Comparison of ENCODE assay signal across 12 cellular contexts in the genomic region with DNA sequence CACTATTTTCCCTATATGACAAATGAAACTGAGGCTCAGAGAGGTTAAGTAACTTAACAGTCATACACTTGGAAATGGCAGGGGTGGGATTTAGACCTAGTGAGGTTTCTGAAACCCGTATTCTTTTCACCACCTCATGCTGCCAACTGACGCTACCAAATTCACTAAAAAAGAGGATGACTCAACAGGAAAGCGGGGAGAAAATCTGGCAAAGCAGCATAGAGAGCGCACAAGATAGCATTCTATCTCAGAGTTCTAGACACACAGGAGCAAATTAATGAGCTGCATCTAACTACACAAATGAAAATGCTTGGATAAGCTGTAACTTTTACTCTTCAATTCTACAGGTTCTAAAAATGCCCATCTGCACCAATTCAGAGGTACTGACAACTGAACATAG.
A peak's percentile ranks its signal among the peaks of the same experiment; 100 is the strongest.
DNase-seq lines count a peak whose midpoint lies in the region; ATAC-seq, FAIRE-seq and TF ChIP-seq lines count a peak whose summit lies in the region.
"Had no signal": no experiment of that assay in that cellular context is flagged by ENCODE, and none has a peak within 500 bp of the region (broad histone marks: within the 10 kb centered on the region; RNA-seq: fewer than 3 reads in every experiment).

No MANE protein-coding gene starts in this region.

- BruUV-seq in endothelial cell of umbilical vein (replicated peaks; lab: Mats Ljungman, UMichigan), result no TSS peak

- intact Hi-C loops in endothelial cell of umbilical vein (cut with micrococcal nuclease), result no loop called here
- intact Hi-C loops in activated CD4-positive, alpha-beta T cell treated with anti-CD3 and anti-CD28 coated beads for 36 hours (cut with DNase I, micrococcal nuclease), result no loop called here

- H3K36me3 Mint-ChIP-seq in activated CD4-positive, alpha-beta T cell treated with anti-CD3 and anti-CD28 coated beads for 36 hours (ENCODE audit: low read depth), result no peaks in the 10 kb centered on the region
- H3K36me3 Mint-ChIP-seq in stimulated activated naive B cell treated with anti-CD40 and anti-IgM and Interleukin-4, amounts not matched to agents 10 μg/mL and 1 μg/mL and 100 μg/mL, for 72 hours, result no peaks in the 10 kb centered on the region

- H3K4me3 ChIP-seq in A549 (no peak overlapping the region), endothelial cell of umbilical vein (replicated peaks in 1 of 3; ENCODE audit: insufficient read depth in 1 of 3, low read depth in 1 of 3, low read length in 3 of 3) (no peak overlapping the region), muscle layer of duodenum (ENCODE audit: low read depth in 1 of 2, low read length in 2 of 2) (peak overlapping the region; percentile 1 to 59), BE2C (ENCODE audit: low read depth, low read length) (no peak overlapping the region)

- POLR2A ChIA-PET in A549 (lab: Yijun Ruan, JAX), result no interaction called here
- POLR2A ChIA-PET in endothelial cell of umbilical vein (lab: Charles Lee), result no interaction called here
- POLR2A ChIA-PET in activated CD4-positive, alpha-beta T cell treated with anti-CD3 and anti-CD28 coated beads for 36 hours (lab: Charles Lee), result no interaction called here

- H3K27ac Mint-ChIP-seq in activated CD4-positive, alpha-beta T cell treated with anti-CD3 and anti-CD28 coated beads for 36 hours, result no peak overlapping the region
- H3K27ac Mint-ChIP-seq in stimulated activated naive B cell treated with anti-CD40 and anti-IgM and Interleukin-4, amounts not matched to agents 10 μg/mL and 1 μg/mL and 100 μg/mL, for 72 hours, result no peak overlapping the region
- H3K27ac Mint-ChIP-seq: B cell; stimulated activated naive CD8-positive, alpha-beta T cell treated with anti-CD3 and anti-CD28 coated beads, Interleukin-15, Interleukin-2, amounts not matched to agents 100 ng/mL and 50 ng/mL, for 24 hours had no signal

- WGBS in A549 (ENCODE audit: missing lambda C conversion rate), result 56% methylated on average over 4 of the region's 4 CpGs

- dilution Hi-C loops in endothelial cell of umbilical vein (cut with MboI; ENCODE audit: extremely low pct_ligation_motif_present, low sequenced_read_pairs), result no loop called here

- no peaks in the 10 kb centered on the region for H3K27me3 Mint-ChIP-seq in activated CD4-positive, alpha-beta T cell treated with anti-CD3 and anti-CD28 coated beads for 36 hours
- peaks cover 9 to 18% of the 10 kb centered on the region in 2 donors for H3K27me3 Mint-ChIP-seq in stimulated activated naive B cell treated with anti-CD40 and anti-IgM and Interleukin-4, amounts not matched to agents 10 μg/mL and 1 μg/mL and 100 μg/mL, for 72 hours
- H3K27me3 Mint-ChIP-seq: stimulated activated naive CD8-positive, alpha-beta T cell treated with anti-CD3 and anti-CD28 coated beads, Interleukin-15, Interleukin-2, amounts not matched to agents 100 ng/mL and 50 ng/mL, for 24 hours had no signal

- H3K27ac ChIP-seq in A549 (no peak overlapping the region), endothelial cell of umbilical vein (ENCODE audit: insufficient read depth, low read depth, low read length) (no peak overlapping the region), muscle layer of duodenum (ENCODE audit: low read length) (no peak overlapping the region)

- no peak for TF ChIP-seq RAD21 in A549 (conservative IDR thresholded peaks at IDR 0.05 in 1 of 2, IDR thresholded peaks at IDR 0.05 in 1 of 2)

- DNase-seq in A549 (ENCODE audit: low read depth in 1 of 2, low spot score in 1 of 2) (no peak), M059J (ENCODE audit: low read depth) (peak; percentile 68), endothelial cell of umbilical vein (ENCODE audit: low read depth, low spot score) (peak; percentile 64), retina (no peak), BE2C (no peak)
- no peak for DNase-seq in activated CD4-positive, alpha-beta T cell treated with anti-CD3 and anti-CD28 coated beads for 36 hours
- DNase-seq in stimulated activated naive B cell treated with anti-CD40 and anti-IgM and Interleukin-4, amounts not matched to agents 10 μg/mL and 1 μg/mL and 100 μg/mL, for 72 hours, result no peak
- DNase-seq: activated T-cell treated with anti-CD3 and anti-CD28 coated beads for 4 hours had no signal

- H3K27me3 ChIP-seq in endothelial cell of umbilical vein (ENCODE audit: control insufficient read depth in 2 of 2, insufficient read depth in 2 of 2, low read length in 2 of 2) (no peaks in the 10 kb centered on the region), muscle layer of duodenum (ENCODE audit: low read depth, low read length) (no peaks in the 10 kb centered on the region), BE2C (no peaks in the 10 kb centered on the region)
- H3K27me3 ChIP-seq: ascending aorta had no signal

- H3K4me3 Mint-ChIP-seq in activated CD4-positive, alpha-beta T cell treated with anti-CD3 and anti-CD28 coated beads for 36 hours, result no peak overlapping the region
- no peak overlapping the region for H3K4me3 Mint-ChIP-seq in stimulated activated naive B cell treated with anti-CD40 and anti-IgM and Interleukin-4, amounts not matched to agents 10 μg/mL and 1 μg/mL and 100 μg/mL, for 72 hours
- H3K4me3 Mint-ChIP-seq: B cell; stimulated activated naive CD8-positive, alpha-beta T cell treated with anti-CD3 and anti-CD28 coated beads, Interleukin-15, Interleukin-2, amounts not matched to agents 100 ng/mL and 50 ng/mL, for 24 hours had no signal

- TF ChIP-seq POLR2A in A549 (IDR thresholded peaks at IDR 0.05; ENCODE audit: low read length) (no peak), endothelial cell of umbilical vein (IDR thresholded peaks at IDR 0.05; ENCODE audit: low read depth, low read length) (no peak)

- no peaks in the 10 kb centered on the region for H3K9me3 Mint-ChIP-seq in activated CD4-positive, alpha-beta T cell treated with anti-CD3 and anti-CD28 coated beads for 36 hours (ENCODE audit: low read depth)
- H3K9me3 Mint-ChIP-seq in stimulated activated naive B cell treated with anti-CD40 and anti-IgM and Interleukin-4, amounts not matched to agents 10 μg/mL and 1 μg/mL and 100 μg/mL, for 72 hours, result no peaks in the 10 kb centered on the region
- H3K9me3 Mint-ChIP-seq: stimulated activated naive CD8-positive, alpha-beta T cell treated with anti-CD3 and anti-CD28 coated beads, Interleukin-15, Interleukin-2, amounts not matched to agents 100 ng/mL and 50 ng/mL, for 24 hours had no signal

- no peak overlapping the region for H2AFZ ChIP-seq in endothelial cell of umbilical vein (ENCODE audit: low read depth, low read length)

- H3K4me1 Mint-ChIP-seq in activated CD4-positive, alpha-beta T cell treated with anti-CD3 and anti-CD28 coated beads for 36 hours, result peaks cover 2% of the 10 kb centered on the region
- H3K4me1 Mint-ChIP-seq in stimulated activated naive B cell treated with anti-CD40 and anti-IgM and Interleukin-4, amounts not matched to agents 10 μg/mL and 1 μg/mL and 100 μg/mL, for 72 hours, result peaks cover 0 to 2% of the 10 kb centered on the region in 2 donors
- H3K4me1 Mint-ChIP-seq: B cell had no signal

- no peak for ATAC-seq in A549
- no peak for ATAC-seq in activated CD4-positive, alpha-beta T cell treated with anti-CD3 and anti-CD28 coated beads for 36 hours
- ATAC-seq in stimulated activated naive B cell treated with anti-CD40 and anti-IgM and Interleukin-4, amounts not matched to agents 10 μg/mL and 1 μg/mL and 100 μg/mL, for 72 hours (replicated peaks), result no peak

- CTCF ChIA-PET in A549 (lab: Yijun Ruan, JAX), result interaction anchor here (1.8 kb wide), 1 partner anchor 174 kb away, joined by 6 read pairs; no protein-coding TSS in a partner anchor
- CTCF ChIA-PET in endothelial cell of umbilical vein (lab: Charles Lee), result interaction anchor here (0.6 to 1.7 kb wide), 7 partner anchors 8 to 232 kb away, joined by 3 to 12 read pairs (median 3); no protein-coding TSS in a partner anchor
- CTCF ChIA-PET in activated CD4-positive, alpha-beta T cell treated with anti-CD3 and anti-CD28 coated beads for 36 hours (lab: Charles Lee), result interaction anchor here (0.6 to 1.3 kb wide), 2 partner anchors 9 to 174 kb away, joined by 3 read pairs; no protein-coding TSS in a partner anchor

- H3K79me2 ChIP-seq in endothelial cell of umbilical vein (ENCODE audit: control insufficient read depth, insufficient read depth, low read length), result peaks cover 29% of the 10 kb centered on the region

- no peak for TF ChIP-seq EP300 in A549 (IDR thresholded peaks at IDR 0.05)

- H3K9me1 ChIP-seq in endothelial cell of umbilical vein (replicated peaks; ENCODE audit: control insufficient read depth, extremely low read depth, insufficient read depth, low read length), result no peaks in the 10 kb centered on the region

- H4K20me1 ChIP-seq in endothelial cell of umbilical vein (replicated peaks; ENCODE audit: control insufficient read depth, extremely low read depth, insufficient read depth, low read length), result peaks cover 2% of the 10 kb centered on the region

- FAIRE-seq in A549 (lab: Jason Lieb, UNC), result no peak
- peak; percentile 86 for FAIRE-seq in endothelial cell of umbilical vein (lab: Jason Lieb, UNC)

- no peak for TF ChIP-seq CTCF in A549 (IDR thresholded peaks at IDR 0.05)
- TF ChIP-seq CTCF in endothelial cell of umbilical vein (IDR thresholded peaks at IDR 0.05; ENCODE audit: extremely low read depth in 1 of 2, insufficient read depth in 1 of 2, low read depth in 1 of 2, low read length in 2 of 2), result no peak
- TF ChIP-seq CTCF in BE2C (IDR thresholded peaks at IDR 0.05; ENCODE audit: low read depth, low read length), result no peak

- H3K9me3 ChIP-seq in A549 (peaks cover 3% of the 10 kb centered on the region; the same call in 1 of the 3 replicates), endothelial cell of umbilical vein (replicated peaks; ENCODE audit: control insufficient read depth, insufficient read depth, low read length) (no peaks in the 10 kb centered on the region), muscle layer of duodenum (ENCODE audit: control insufficient read depth in 1 of 2, low read length in 2 of 2) (no peaks in the 10 kb centered on the region), BE2C (no peaks in the 10 kb centered on the region)
- H3K9me3 ChIP-seq: ascending aorta had no signal

- H3K4me1 ChIP-seq in A549, result peaks cover 48% of the 10 kb centered on the region
- peaks cover 22% of the 10 kb centered on the region for H3K4me1 ChIP-seq in endothelial cell of umbilical vein (ENCODE audit: control insufficient read depth, extremely low read depth, insufficient read depth, low read length)
- H3K4me1 ChIP-seq in muscle layer of duodenum (ENCODE audit: control insufficient read depth in 1 of 2, insufficient read depth in 2 of 2, low read length in 2 of 2), result peaks cover 6 to 39% of the 10 kb centered on the region in 2 donors
- H3K4me1 ChIP-seq in BE2C, result peaks cover 59% of the 10 kb centered on the region

- H3K9ac ChIP-seq in endothelial cell of umbilical vein (replicated peaks; ENCODE audit: extremely low read depth, insufficient read depth, low read length), result no peak overlapping the region

- no peaks in the 10 kb centered on the region for H3K36me3 ChIP-seq in endothelial cell of umbilical vein (ENCODE audit: control insufficient read depth in 2 of 2, extremely low read depth in 1 of 2, insufficient read depth in 2 of 2, low read length in 2 of 2)
- no peaks in the 10 kb centered on the region for H3K36me3 ChIP-seq in muscle layer of duodenum (ENCODE audit: control insufficient read depth in 1 of 2, insufficient read depth in 2 of 2, low read length in 2 of 2)
- no peaks in the 10 kb centered on the region; the same call in 1 of the 2 replicates for H3K36me3 ChIP-seq in BE2C
- H3K36me3 ChIP-seq: ascending aorta had no signal

- H3K4me2 ChIP-seq in A549, result peak overlapping the region; percentile 14; the same call in 1 of the 3 replicates
- H3K4me2 ChIP-seq in endothelial cell of umbilical vein (ENCODE audit: insufficient read depth, low read length), result peak overlapping the region; percentile 38

Comparison
In these comparisons a context has a peak if more than half of its experiments do, and no peak if none do; other contexts are left out.
1. DNase-seq: peak in M059J (single experiment) and endothelial cell of umbilical vein (single experiment); none in A549 (0 of 2), retina (single experiment), BE2C (single experiment), activated CD4-positive, alpha-beta T cell treated with anti-CD3 and anti-CD28 coated beads for 36 hours (single experiment) and stimulated activated naive B cell treated with anti-CD40 and anti-IgM and Interleukin-4, amounts not matched to agents 10 μg/mL and 1 μg/mL and 100 μg/mL, for 72 hours (single experiment).
2. H3K4me3 ChIP-seq: peak in muscle layer of duodenum (2 of 2); none in A549 (single experiment), endothelial cell of umbilical vein (0 of 3) and BE2C (single experiment).